7 cellular contexts compared by ENCODE assay signal in the genomic region with DNA sequence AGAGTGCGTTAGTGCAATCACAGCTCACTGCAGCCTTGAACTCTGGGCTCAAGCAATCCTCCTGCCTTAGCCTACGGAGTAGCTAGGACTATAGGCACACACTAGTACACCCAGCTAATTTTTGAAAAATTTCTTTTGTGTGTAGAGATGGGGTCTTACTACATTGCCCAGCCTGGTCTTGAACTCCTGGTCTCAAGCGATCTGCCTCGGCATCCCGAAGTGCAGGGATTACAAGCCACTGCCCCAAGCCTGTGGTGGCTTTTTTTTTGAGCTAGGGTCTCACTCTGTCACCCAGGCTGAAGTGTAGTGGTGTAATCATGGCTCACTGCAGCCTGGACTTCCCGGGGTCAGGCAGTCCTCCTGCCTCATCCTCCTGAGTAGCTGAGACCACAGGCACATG.
"Had no signal": no experiment of that assay in that cellular context is flagged by ENCODE, and none has a peak within 500 bp of the region (broad histone marks: within the 10 kb centered on the region; RNA-seq: fewer than 3 reads in every experiment).

No MANE protein-coding gene starts in this region.

- DNase-seq: H9, KG1 had no signal

- H3K4me3 Mint-ChIP-seq: GM23338, H9 had no signal

- H3K27ac Mint-ChIP-seq: GM23338, H9 had no signal

- H3K4me2 ChIP-seq: GM23338 had no signal

- H3K4me1 Mint-ChIP-seq: GM23338 had no signal

- H3K9me3 Mint-ChIP-seq: GM23338, H9, HFFc6 had no signal

- H2AFZ ChIP-seq: GM23338 had no signal

- ATAC-seq: GM23338, K562 had no signal

- FAIRE-seq: H1, HTR-8/SVneo, K562 had no signal

- H3K4me3 ChIP-seq: GM23338, K562 had no signal
